Comparison of ENCODE assay signal across 1 cellular context in genomic region chr11:73321342-73322110, GRCh38.
A peak's percentile ranks its signal among the peaks of the same experiment; 100 is the strongest.
TF ChIP-seq lines count a peak whose summit lies in the region.

No MANE protein-coding gene starts in this region.

TF ChIP-seq in SK-N-SH, 30 proteins besides CTCF, POLR2A, EP300 and RAD21 (continued from another document):
- TF ChIP-seq REST (IDR thresholded peaks at IDR 0.05; ENCODE audit: low read depth, low read length) (no peak), TAF1 (IDR thresholded peaks at IDR 0.05; ENCODE audit: borderline replicate concordance, low read depth, low read length) (no peak), MAX (IDR thresholded peaks at IDR 0.05; ENCODE audit: low read depth) (no peak), CHD2 (IDR thresholded peaks at IDR 0.05; ENCODE audit: low read length, partially characterized antibody) (no peak), JUND (IDR thresholded peaks at IDR 0.05) (no peak), USF2 (IDR thresholded peaks at IDR 0.05; ENCODE audit: borderline replicate concordance, low read depth, low read length) (no peak), TEAD4 (IDR thresholded peaks at IDR 0.05; ENCODE audit: borderline replicate concordance, insufficient read depth) (no peak), SMC3 (IDR thresholded peaks at IDR 0.05; ENCODE audit: low read depth, low read length) (no peak), NRF1 (IDR thresholded peaks at IDR 0.05; ENCODE audit: low read depth, low read length) (no peak), NFIC (IDR thresholded peaks at IDR 0.05; ENCODE audit: borderline replicate concordance) (peak; percentile 93), YY1 (IDR thresholded peaks at IDR 0.05; ENCODE audit: low read depth) (0 out of 2 replicates have a peak, but pooled peaks have one; percentile 1), TCF12 (IDR thresholded peaks at IDR 0.05) (peak; percentile 68), ELF1 (IDR thresholded peaks at IDR 0.05) (peak; percentile 49; the same call in 1 of the 2 replicates), POLR2AphosphoS5 (IDR thresholded peaks at IDR 0.05; ENCODE audit: low read depth, low read length) (no peak), IRF3 (IDR thresholded peaks at IDR 0.05; ENCODE audit: low read depth, low read length) (no peak), ZBTB33 (IDR thresholded peaks at IDR 0.05; ENCODE audit: borderline replicate concordance, low read depth) (no peak), SIN3A (IDR thresholded peaks at IDR 0.05; ENCODE audit: borderline replicate concordance, low read depth, low read length) (no peak), FOXM1 (IDR thresholded peaks at IDR 0.05; ENCODE audit: low read depth) (no peak), RCOR1 (IDR thresholded peaks at IDR 0.05; ENCODE audit: low read length) (no peak), MXI1 (IDR thresholded peaks at IDR 0.05; ENCODE audit: low read depth, low read length) (no peak; the same call in 1 of the 2 replicates), GATA2 (CRISPR knock-in tag; IDR thresholded peaks at IDR 0.05) (no peak)
